In genomic region chr1:14745815-14746214, GRCh38 we compare ENCODE assay signal across 1 cellular context.
TF ChIP-seq lines count a peak whose summit lies in the region.

No MANE protein-coding gene starts in this region.

TF ChIP-seq in K562, 482 proteins besides CTCF, POLR2A, EP300 and RAD21 (continued from another document):
- no peak for TF ChIP-seq CHAMP1 (IDR thresholded peaks at IDR 0.05)
